ENCODE assay signal across 15 cellular contexts in genomic region chr15:85137507-85138175, GRCh38.
DNase-seq lines count a peak whose midpoint lies in the region; ATAC-seq and TF ChIP-seq lines count a peak whose summit lies in the region.
"Had no signal": no experiment of that assay in that cellular context is flagged by ENCODE, and none has a peak within 500 bp of the region (broad histone marks: within the 10 kb centered on the region; RNA-seq: fewer than 3 reads in every experiment).

No MANE protein-coding gene starts in this region.

- no peak overlapping the region for H3K4me3 ChIP-seq in upper lobe of right lung
- H3K4me3 ChIP-seq: GM23248, lower lobe of right lung had no signal

- no peaks in the 10 kb centered on the region for H3K4me1 ChIP-seq in upper lobe of right lung
- H3K4me1 ChIP-seq: lower lobe of right lung had no signal

- ATAC-seq in GM21367 (IDR thresholded peaks at IDR 0.05; ENCODE audit: unreplicated experiment) (no peak), GM19351 (IDR thresholded peaks at IDR 0.05; ENCODE audit: unreplicated experiment) (no peak), upper lobe of right lung (no peak), GM18868 (IDR thresholded peaks at IDR 0.05; ENCODE audit: unreplicated experiment) (no peak)
- ATAC-seq: foreskin keratinocyte, lower lobe of right lung, Panc1 had no signal

- no peaks in the 10 kb centered on the region for H3K9me3 ChIP-seq in upper lobe of right lung
- H3K9me3 ChIP-seq: lower lobe of right lung had no signal

- no peaks in the 10 kb centered on the region for H3K27me3 ChIP-seq in upper lobe of right lung
- H3K27me3 ChIP-seq: foreskin keratinocyte had no signal

- intact Hi-C loops in upper lobe of right lung (cut with DNase I) = no loop called here

- H3K36me3 ChIP-seq in upper lobe of right lung = peaks cover 51% of the 10 kb centered on the region

- no peak for TF ChIP-seq CTCF in upper lobe of right lung (IDR thresholded peaks at IDR 0.05)

- peak; percentile 10 for DNase-seq in DMS153 treated with DMSO at 0.1 percent for 48 hours (lab: John Stamatoyannopoulos, UW; ENCODE audit: unreplicated experiment)
- DNase-seq in NCI-H1694 treated with DMSO at 0.1 percent for 48 hours (lab: John Stamatoyannopoulos, UW) = peak; percentile 93
- peak; percentile 72 for DNase-seq in NCI-H526 treated with DMSO at 0.1 percent for 48 hours (lab: John Stamatoyannopoulos, UW)
- DNase-seq in left kidney (ENCODE audit: low read depth, low spot score) = peak; percentile 56
- DNase-seq in upper lobe of right lung = no peak
- DNase-seq: activated effector memory CD4-positive, alpha-beta T cell treated with Interleukin-2 at 50 U/mL for 16 hours; Calu3; foreskin keratinocyte; GM23248; Kasumi-1; lower lobe of right lung had no signal

- no peak overlapping the region for H3K27ac ChIP-seq in upper lobe of right lung
- H3K27ac ChIP-seq: foreskin keratinocyte, GM23248, lower lobe of right lung had no signal
